ENCODE assay signal across 18 cellular contexts in genomic region chrX:28901637-28902036, GRCh38.
"Had no signal": no experiment of that assay in that cellular context is flagged by ENCODE, and none has a peak within 500 bp of the region (broad histone marks: within the 10 kb centered on the region; RNA-seq: fewer than 3 reads in every experiment).

No MANE protein-coding gene starts in this region.

- H3K4me1 Mint-ChIP-seq: memory B cell; naive thymus-derived CD8-positive, alpha-beta T cell had no signal

- H3K9me3 Mint-ChIP-seq: activated CD8-positive, alpha-beta T cell treated with anti-CD3 and anti-CD28 coated beads for 36 hours had no signal

- ATAC-seq: activated CD8-positive, alpha-beta T cell treated with anti-CD3 and anti-CD28 coated beads for 36 hours; left ventricle myocardium superior; naive thymus-derived CD8-positive, alpha-beta T cell; WTC11 had no signal

- H3K27me3 Mint-ChIP-seq: activated CD8-positive, alpha-beta T cell treated with anti-CD3 and anti-CD28 coated beads for 36 hours; activated naive CD8-positive, alpha-beta T cell; memory B cell; naive thymus-derived CD8-positive, alpha-beta T cell had no signal

- H3K27ac Mint-ChIP-seq: activated CD8-positive, alpha-beta T cell treated with anti-CD3 and anti-CD28 coated beads for 36 hours; activated naive CD8-positive, alpha-beta T cell; memory B cell; naive thymus-derived CD8-positive, alpha-beta T cell; T-helper 1 cell treated with Interleukin-12 subunit alpha and Interleukin-12 subunit beta and Interleukin-4 antibody, amounts not matched to agents 30 μg/mL and 1 μg/mL, for 36 hours; WTC11 had no signal

- DNase-seq: activated CD4-positive, alpha-beta T cell treated with anti-CD3 and anti-CD28 coated beads for 4 hours; activated CD8-positive, alpha-beta T cell treated with anti-CD3 and anti-CD28 coated beads for 36 hours; activated gamma-delta T cell treated with Interleukin-2 at 50 U/mL for 16 hours; activated T-cell treated with anti-CD3 and anti-CD28 coated beads, Interleukin-2, amount 50 U/mL, for 48 hours; cerebellar nuclear complex; erythroblast; hypothalamus; left ventricle myocardium superior; naive thymus-derived CD8-positive, alpha-beta T cell; stimulated activated CD4-positive, alpha-beta T cell treated with anti-CD3 and anti-CD28 coated beads, Interleukin-15, amount 100 ng/mL, for 24 hours; stimulated activated CD4-positive, alpha-beta T cell treated with anti-CD3 and anti-CD28 coated beads, Interleukin-4, amount 100 ng/mL, for 1 hour; stimulated activated naive CD4-positive, alpha-beta T cell; tibial artery; uterus had no signal

- H3K36me3 Mint-ChIP-seq: activated naive CD8-positive, alpha-beta T cell; memory B cell; naive thymus-derived CD8-positive, alpha-beta T cell had no signal

- H3K4me3 Mint-ChIP-seq: activated CD8-positive, alpha-beta T cell treated with anti-CD3 and anti-CD28 coated beads for 36 hours; activated naive CD8-positive, alpha-beta T cell; memory B cell; naive thymus-derived CD8-positive, alpha-beta T cell; T-helper 1 cell treated with Interleukin-12 subunit alpha and Interleukin-12 subunit beta and Interleukin-4 antibody, amounts not matched to agents 30 μg/mL and 1 μg/mL, for 36 hours; WTC11 had no signal
